1 cellular context compared by ENCODE assay signal in genomic region chr10:30114871-30115270, GRCh38.
TF ChIP-seq lines count a peak whose summit lies in the region.

No MANE protein-coding gene starts in this region.

TF ChIP-seq in SK-N-SH, 30 proteins besides CTCF, POLR2A, EP300 and RAD21 (continued from another document):
- TF ChIP-seq USF2 (IDR thresholded peaks at IDR 0.05; ENCODE audit: borderline replicate concordance, low read depth, low read length), result peak; percentile 43; the same call in 1 of the 2 replicates
TF ChIP-seq in SK-N-SH: peak in this region for 2.
